8 cellular contexts compared by ENCODE assay signal in genomic region chr17:2090210-2090641, GRCh38. TPM values are rescaled to one million over a fixed set of nuclear protein-coding genes. Genes with fewer than 3 reads are reported as not detected.
A peak's percentile ranks its signal among the peaks of the same experiment; 100 is the strongest.
DNase-seq lines count a peak whose midpoint lies in the region; ATAC-seq, FAIRE-seq and TF ChIP-seq lines count a peak whose summit lies in the region.

No MANE protein-coding gene starts in this region.

- TF ChIP-seq CTCF in astrocyte (IDR thresholded peaks at IDR 0.05; ENCODE audit: insufficient read depth, low read depth, low read length) = no peak
- TF ChIP-seq CTCF in nephron progenitor cell (IDR thresholded peaks at IDR 0.05) = no peak

- H4K20me1 ChIP-seq in BLaER1 treated with 17β-estradiol and CSF1 and Interleukin-3, amounts not matched to agents 10 nM and 100 nM = peaks cover 0 to 47% (median 5%) of the 10 kb centered on the region in 11 experiments; a peak in 8 of 22 replicates
- no peaks in the 10 kb centered on the region for H4K20me1 ChIP-seq in astrocyte (ENCODE audit: insufficient read depth, low read length)

- peak overlapping the region; percentile 46 to 98 (median 85) for H3K27ac Mint-ChIP-seq in IgD-negative memory B cell
- peak overlapping the region; percentile 26 for H3K27ac Mint-ChIP-seq in astrocyte (ENCODE audit: unreplicated experiment)
- peak overlapping the region; percentile 80 to 85 for H3K27ac Mint-ChIP-seq in natural killer cell treated with Interleukin-12 subunit alpha and Interleukin-12 subunit beta and Interleukin-15 and Interleukin-18, amount 100 ng/mL, for 72 hours
- no peak overlapping the region for H3K27ac Mint-ChIP-seq in nephron progenitor cell

- peak overlapping the region; percentile 48 to 65 (median 55) for H3K4me3 ChIP-seq in BLaER1 treated with 17β-estradiol and CSF1 and Interleukin-3, amounts not matched to agents 10 nM and 100 nM
- H3K4me3 ChIP-seq in astrocyte (ENCODE audit: insufficient read depth, low read depth, low read length) = no peak overlapping the region

- peaks cover 0 to 38% (median 21%) of the 10 kb centered on the region in 11 experiments; a peak in 15 of 22 replicates for H3K36me3 ChIP-seq in BLaER1 treated with 17β-estradiol and CSF1 and Interleukin-3, amounts not matched to agents 10 nM and 100 nM
- H3K36me3 ChIP-seq in astrocyte (ENCODE audit: insufficient read depth, low read length) = peaks cover 2% of the 10 kb centered on the region

- H3K27ac ChIP-seq in BLaER1 treated with 17β-estradiol and CSF1 and Interleukin-3, amounts not matched to agents 10 nM and 100 nM = peak overlapping the region in 9 of 11 experiments; percentile 72 to 91 (median 83); a peak in 17 of 22 replicates
- peak overlapping the region; percentile 68 for H3K27ac ChIP-seq in astrocyte (ENCODE audit: low read depth, low read length)

- H3K36me3 Mint-ChIP-seq in IgD-negative memory B cell (no peaks in the 10 kb centered on the region), astrocyte (ENCODE audit: low read depth, unreplicated experiment) (peaks cover 5% of the 10 kb centered on the region), nephron progenitor cell (ENCODE audit: low read depth) (peaks cover 13% of the 10 kb centered on the region)
- H3K36me3 Mint-ChIP-seq in natural killer cell treated with Interleukin-12 subunit alpha and Interleukin-12 subunit beta and Interleukin-15 and Interleukin-18, amount 100 ng/mL, for 72 hours = no peaks in the 10 kb centered on the region

- peak overlapping the region; percentile 36 to 84 (median 76); a peak in 19 of 22 replicates for H3K9ac ChIP-seq in BLaER1 treated with 17β-estradiol and CSF1 and Interleukin-3, amounts not matched to agents 10 nM and 100 nM
- peak overlapping the region; percentile 57 for H3K9ac ChIP-seq in astrocyte (ENCODE audit: low read length)

- no peak for FAIRE-seq in astrocyte (lab: Jason Lieb, UNC)

- DNase-seq in astrocyte (ENCODE audit: low read depth) (no peak), nephron progenitor cell (no peak)
- no peak for DNase-seq in natural killer cell treated with Interleukin-12 subunit alpha and Interleukin-12 subunit beta and Interleukin-15 and Interleukin-18, amount 100 ng/mL, for 72 hours (ENCODE audit: low spot score)

- peaks cover 26 to 48% (median 28%) of the 10 kb centered on the region in 3 donors for H3K4me1 Mint-ChIP-seq in IgD-negative memory B cell
- peaks cover 64% of the 10 kb centered on the region for H3K4me1 Mint-ChIP-seq in astrocyte (ENCODE audit: low read depth, unreplicated experiment)
- H3K4me1 Mint-ChIP-seq in natural killer cell treated with Interleukin-12 subunit alpha and Interleukin-12 subunit beta and Interleukin-15 and Interleukin-18, amount 100 ng/mL, for 72 hours (ENCODE audit: low read depth in 2 of 2) = peaks cover 53 to 60% of the 10 kb centered on the region in 2 donors
- peaks cover 59% of the 10 kb centered on the region for H3K4me1 Mint-ChIP-seq in nephron progenitor cell

- H3K27me3 Mint-ChIP-seq in IgD-negative memory B cell = peaks cover 4% of the 10 kb centered on the region
- H3K27me3 Mint-ChIP-seq in astrocyte (ENCODE audit: low read depth, unreplicated experiment) = no peaks in the 10 kb centered on the region
- no peaks in the 10 kb centered on the region for H3K27me3 Mint-ChIP-seq in natural killer cell treated with Interleukin-12 subunit alpha and Interleukin-12 subunit beta and Interleukin-15 and Interleukin-18, amount 100 ng/mL, for 72 hours
- peaks cover 3% of the 10 kb centered on the region for H3K27me3 Mint-ChIP-seq in nephron progenitor cell (ENCODE audit: low read depth, poor library complexity)

- H3K9me3 Mint-ChIP-seq in IgD-negative memory B cell = no peaks in the 10 kb centered on the region
- H3K9me3 Mint-ChIP-seq in astrocyte (ENCODE audit: unreplicated experiment) = no peaks in the 10 kb centered on the region
- no peaks in the 10 kb centered on the region for H3K9me3 Mint-ChIP-seq in natural killer cell treated with Interleukin-12 subunit alpha and Interleukin-12 subunit beta and Interleukin-15 and Interleukin-18, amount 100 ng/mL, for 72 hours
- no peaks in the 10 kb centered on the region for H3K9me3 Mint-ChIP-seq in nephron progenitor cell

- no peak overlapping the region for H2AFZ ChIP-seq in astrocyte (ENCODE audit: low read depth, low read length)

- 0 out of 22 replicates have a peak, but pooled peaks cover 0 to 4% (median 0%) of the 10 kb centered on the region in 11 experiments for H3K9me3 ChIP-seq in BLaER1 treated with 17β-estradiol and CSF1 and Interleukin-3, amounts not matched to agents 10 nM and 100 nM (replicated peaks in 1 of 11)
- no peaks in the 10 kb centered on the region for H3K9me3 ChIP-seq in astrocyte (ENCODE audit: insufficient read depth, low read depth, low read length)

- peaks cover 62 to 78% (median 69%) of the 10 kb centered on the region in 10 experiments for H3K4me1 ChIP-seq in BLaER1 treated with 17β-estradiol and CSF1 and Interleukin-3, amounts not matched to agents 10 nM and 100 nM
- H3K4me1 ChIP-seq in astrocyte (ENCODE audit: insufficient read depth, low read length) = peaks cover 57% of the 10 kb centered on the region

- H3K4me3 Mint-ChIP-seq in IgD-negative memory B cell (peak overlapping the region; percentile 75 to 95 (median 90)), astrocyte (ENCODE audit: unreplicated experiment) (no peak overlapping the region), nephron progenitor cell (no peak overlapping the region)
- H3K4me3 Mint-ChIP-seq in natural killer cell treated with Interleukin-12 subunit alpha and Interleukin-12 subunit beta and Interleukin-15 and Interleukin-18, amount 100 ng/mL, for 72 hours = peak overlapping the region; percentile 90

- ATAC-seq in natural killer cell treated with Interleukin-12 subunit alpha and Interleukin-12 subunit beta and Interleukin-15 and Interleukin-18, amount 100 ng/mL, for 72 hours = peak in 1 of 2 donors; percentile 7
- ATAC-seq in HG03521 (IDR thresholded peaks at IDR 0.05; ENCODE audit: unreplicated experiment) (no peak), HG03378 (IDR thresholded peaks at IDR 0.05; ENCODE audit: unreplicated experiment) (no peak), HG02870 (IDR thresholded peaks at IDR 0.05; ENCODE audit: unreplicated experiment) (no peak)

- no peaks in the 10 kb centered on the region for H3K27me3 ChIP-seq in BLaER1 treated with 17β-estradiol and CSF1 and Interleukin-3, amounts not matched to agents 10 nM and 100 nM
- H3K27me3 ChIP-seq in astrocyte (ENCODE audit: insufficient read depth, low read length) = no peaks in the 10 kb centered on the region

- peak overlapping the region; percentile 93 to 99 (median 95) for H3K4me2 ChIP-seq in BLaER1 treated with 17β-estradiol and CSF1 and Interleukin-3, amounts not matched to agents 10 nM and 100 nM
- H3K4me2 ChIP-seq in astrocyte (ENCODE audit: low read length) = peak overlapping the region; percentile 56

- no peaks in the 10 kb centered on the region for H3K79me2 ChIP-seq in astrocyte (ENCODE audit: insufficient read depth, low read length)

RNA-seq across cellular contexts. Expression of gene HIC1, which starts 35.3 kb away (rescaled TPM):
- polyA plus RNA-seq in IgD-negative memory B cell = 0.88 TPM
- 9.0 and 14.5 TPM in 2 replicates for total RNA-seq in astrocyte
- total RNA-seq in natural killer cell treated with Interleukin-12 subunit alpha and Interleukin-12 subunit beta and Interleukin-15 and Interleukin-18, amount 100 ng/mL, for 72 hours = 10 to 100 TPM; 24.8 to 56.7 TPM

RNA-seq across cellular contexts. Expression of gene OVCA2, which starts 48.4 kb away (rescaled TPM):
- 62.5 TPM for polyA plus RNA-seq in IgD-negative memory B cell
- 32.8 and 36.8 TPM in 2 replicates for total RNA-seq in astrocyte
- 10 to 100 TPM; 35.5 to 49.8 TPM for total RNA-seq in natural killer cell treated with Interleukin-12 subunit alpha and Interleukin-12 subunit beta and Interleukin-15 and Interleukin-18, amount 100 ng/mL, for 72 hours

Comparison
In these comparisons a context has a peak if more than half of its experiments do, and no peak if none do; other contexts are left out.
1. H3K4me3 Mint-ChIP-seq: peak in IgD-negative memory B cell (4 of 4) and natural killer cell treated with Interleukin-12 subunit alpha and Interleukin-12 subunit beta and Interleukin-15 and Interleukin-18, amount 100 ng/mL, for 72 hours (single experiment); none in astrocyte (single experiment) and nephron progenitor cell (single experiment).